34 cellular contexts compared by ENCODE assay signal in the genomic region with DNA sequence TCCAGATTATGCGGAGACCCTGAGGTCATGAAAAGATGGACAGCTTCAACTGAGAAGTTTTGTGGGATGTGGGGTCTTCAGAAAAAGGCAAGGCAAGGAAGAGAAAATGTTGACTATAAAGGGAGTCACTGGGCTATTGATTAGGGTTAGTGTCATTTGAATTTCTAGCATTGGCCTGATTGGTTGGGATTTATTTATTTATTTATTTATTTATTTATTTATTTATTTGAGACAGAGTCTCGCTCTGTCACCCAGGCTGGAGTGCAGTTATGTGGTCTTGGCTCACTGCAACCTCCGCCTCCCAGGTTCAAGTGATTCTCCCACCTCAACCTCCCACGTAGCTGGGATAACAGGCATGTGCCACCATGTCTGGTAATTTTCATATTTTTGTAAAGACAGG.
"Had no signal": no experiment of that assay in that cellular context is flagged by ENCODE, and none has a peak within 500 bp of the region (broad histone marks: within the 10 kb centered on the region; RNA-seq: fewer than 3 reads in every experiment).

No MANE protein-coding gene starts in this region.

- H3K9me3 ChIP-seq: MG63 had no signal

- DNase-seq: Karpas-422, Kasumi-1, MG63, MM.1S, MV-4-11, NCI-H1048, NCI-H1092, NCI-H1092 treated with DMSO at 0.1 percent for 48 hours, NCI-H1105, NCI-H1105 treated with DMSO at 0.1 percent for 48 hours, NCI-H1417, NCI-H1417 treated with DMSO at 0.1 percent for 48 hours, NCI-H1436, NCI-H1436 treated with DMSO at 0.1 percent for 48 hours, NCI-H146, NCI-H1694, NCI-H1694 treated with DMSO at 0.1 percent for 48 hours, NCI-H187, NCI-H187 treated with DMSO at 0.1 percent for 48 hours, NCI-H1930, NCI-H2029, NCI-H2029 treated with DMSO at 0.1 percent for 48 hours, NCI-H2081, NCI-H2081 treated with DMSO at 0.1 percent for 48 hours, NCI-H2107, NCI-H2171, NCI-H2171 treated with DMSO at 0.1 percent for 48 hours, NCI-H2227 treated with DMSO at 0.1 percent for 48 hours, NCI-H226, NCI-H345, NCI-H446, NCI-H446 treated with DMSO at 0.1 percent for 48 hours, NCI-H510A, NCI-H510A treated with DMSO at 0.1 percent for 48 hours had no signal

- H3K36me3 ChIP-seq: MG63 had no signal

- H3K27me3 ChIP-seq: MG63 had no signal

- H3K4me3 ChIP-seq: MG63 had no signal
